Comparison of ENCODE assay signal across 29 cellular contexts in genomic region chr7:53119514-53119933, GRCh38.
DNase-seq lines count a peak whose midpoint lies in the region; ATAC-seq and TF ChIP-seq lines count a peak whose summit lies in the region.
"Had no signal": no experiment of that assay in that cellular context is flagged by ENCODE, and none has a peak within 500 bp of the region (broad histone marks: within the 10 kb centered on the region; RNA-seq: fewer than 3 reads in every experiment).

No MANE protein-coding gene starts in this region.

- no peaks in the 10 kb centered on the region for H3K27me3 Mint-ChIP-seq in activated T-helper 17 cell treated with anti-CD3 and anti-CD28 coated beads, Interleukin-2, amount 50 U/mL, for 72 hours
- H3K27me3 Mint-ChIP-seq: activated naive CD4-positive, alpha-beta T cell treated with anti-CD3 and anti-CD28 coated beads, Interleukin-2, amount 10 ng/mL, durations not matched to agents 7 days and 5 days had no signal

- no peak overlapping the region for H3K27ac Mint-ChIP-seq in activated T-helper 17 cell treated with anti-CD3 and anti-CD28 coated beads, Interleukin-2, amount 50 U/mL, for 72 hours
- H3K27ac Mint-ChIP-seq: activated naive CD4-positive, alpha-beta T cell treated with anti-CD3 and anti-CD28 coated beads, Interleukin-2, amount 10 ng/mL, durations not matched to agents 7 days and 5 days; CD8-positive, alpha-beta T cell; T-helper 1 cell treated with Interleukin-12 subunit alpha and Interleukin-12 subunit beta and Interleukin-4 antibody, amounts not matched to agents 30 μg/mL and 1 μg/mL, for 36 hours had no signal

- H3K4me1 Mint-ChIP-seq in activated T-helper 17 cell treated with anti-CD3 and anti-CD28 coated beads, Interleukin-2, amount 50 U/mL, for 72 hours = no peaks in the 10 kb centered on the region
- H3K4me1 Mint-ChIP-seq: activated naive CD4-positive, alpha-beta T cell treated with anti-CD3 and anti-CD28 coated beads, Interleukin-2, amount 10 ng/mL, durations not matched to agents 7 days and 5 days had no signal

- peak overlapping the region; percentile 11 for H2AFZ ChIP-seq in neuron (ENCODE audit: low read depth, low read length)
- H2AFZ ChIP-seq: GM23248 had no signal

- H3K36me3 ChIP-seq in cardiac muscle cell (no peaks in the 10 kb centered on the region), neuron (ENCODE audit: insufficient read depth, low read length) (no peaks in the 10 kb centered on the region)
- H3K36me3 ChIP-seq: Peyer's patch, prostate gland, SJCRH30 had no signal

- H3K4me1 ChIP-seq in cardiac muscle cell (ENCODE audit: low read depth) (peaks cover 24% of the 10 kb centered on the region), neuron (ENCODE audit: insufficient read depth, low read length) (peaks cover 3% of the 10 kb centered on the region)
- H3K4me1 ChIP-seq: Peyer's patch, prostate gland, SJCRH30, testis had no signal

- H3K27me3 ChIP-seq in cardiac muscle cell = no peaks in the 10 kb centered on the region
- H3K27me3 ChIP-seq in neuron (ENCODE audit: insufficient read depth, low read length) = no peaks in the 10 kb centered on the region
- H3K27me3 ChIP-seq: Peyer's patch, SJCRH30, testis had no signal

- ATAC-seq in Right ventricle myocardium inferior = no peak
- ATAC-seq in activated T-helper 17 cell treated with anti-CD3 and anti-CD28 coated beads, Interleukin-2, amount 50 U/mL, for 72 hours (replicated peaks) = no peak
- no peak for ATAC-seq in GM19463 (IDR thresholded peaks at IDR 0.05; ENCODE audit: unreplicated experiment)
- ATAC-seq: CD8-positive, alpha-beta T cell had no signal

- H3K4me3 ChIP-seq in cardiac muscle cell (no peak overlapping the region), neuron (ENCODE audit: low read length) (peak overlapping the region; percentile 6)
- H3K4me3 ChIP-seq: GM23248, Peyer's patch, prostate gland, SJCRH30, testis had no signal

- H3K27ac ChIP-seq in cardiac muscle cell = peak overlapping the region; percentile 96
- H3K27ac ChIP-seq: 22Rv1, GM23248, Peyer's patch, prostate gland, SJCRH30, testis had no signal

- H3K4me3 Mint-ChIP-seq in activated T-helper 17 cell treated with anti-CD3 and anti-CD28 coated beads, Interleukin-2, amount 50 U/mL, for 72 hours = no peak overlapping the region
- H3K4me3 Mint-ChIP-seq: activated naive CD4-positive, alpha-beta T cell treated with anti-CD3 and anti-CD28 coated beads, Interleukin-2, amount 10 ng/mL, durations not matched to agents 7 days and 5 days; CD8-positive, alpha-beta T cell; T-helper 1 cell treated with Interleukin-12 subunit alpha and Interleukin-12 subunit beta and Interleukin-4 antibody, amounts not matched to agents 30 μg/mL and 1 μg/mL, for 36 hours had no signal

- no peaks in the 10 kb centered on the region for H3K36me3 Mint-ChIP-seq in activated T-helper 17 cell treated with anti-CD3 and anti-CD28 coated beads, Interleukin-2, amount 50 U/mL, for 72 hours (ENCODE audit: low read depth)
- H3K36me3 Mint-ChIP-seq: activated naive CD4-positive, alpha-beta T cell treated with anti-CD3 and anti-CD28 coated beads, Interleukin-2, amount 10 ng/mL, durations not matched to agents 7 days and 5 days; CD8-positive, alpha-beta T cell had no signal

- peaks cover 26% of the 10 kb centered on the region for H3K9me3 Mint-ChIP-seq in activated T-helper 17 cell treated with anti-CD3 and anti-CD28 coated beads, Interleukin-2, amount 50 U/mL, for 72 hours

- TF ChIP-seq CTCF in cardiac muscle cell (IDR thresholded peaks at IDR 0.05; ENCODE audit: low read depth, low read length) = no peak

- intact Hi-C loops in Right ventricle myocardium inferior (cut with DNase I) = no loop called here

- H3K9me3 ChIP-seq in cardiac muscle cell (ENCODE audit: low read depth) = no peaks in the 10 kb centered on the region
- H3K9me3 ChIP-seq in neuron (ENCODE audit: low read length) = no peaks in the 10 kb centered on the region
- H3K9me3 ChIP-seq: Peyer's patch, prostate gland, SJCRH30, testis had no signal

- DNase-seq in cardiac muscle cell (ENCODE audit: low read depth in 1 of 2, low spot score in 1 of 2) (peak in 1 of 2 donors; percentile 29), Right ventricle myocardium inferior (ENCODE audit: missing footprints) (no peak), islet precursor cell (peak; percentile 68), NCI-H2196 treated with DMSO at 0.1 percent for 48 hours (lab: John Stamatoyannopoulos, UW; ENCODE audit: unreplicated experiment) (no peak), NCI-H1417 treated with DMSO at 0.1 percent for 48 hours (lab: John Stamatoyannopoulos, UW) (no peak)
- DNase-seq: activated CD4-positive, alpha-beta T cell treated with anti-CD3 and anti-CD28 coated beads for 4 hours; activated naive CD4-positive, alpha-beta T cell treated with anti-CD3 and anti-CD28 coated beads, Interleukin-2, amount 10 ng/mL, durations not matched to agents 7 days and 5 days; activated T-cell treated with anti-CD3 and anti-CD28 coated beads, Interleukin-2, amount 50 U/mL, for 48 hours; AML-193; CD8-positive, alpha-beta T cell; DMS79 treated with DMSO at 0.1 percent for 48 hours; erythroblast; foreskin melanocyte; GM23248; left cardiac atrium; NCI-H1436; NCI-H510A treated with DMSO at 0.1 percent for 48 hours; NK-92 treated with Interleukin-12 subunit alpha and Interleukin-12 subunit beta, amount 100 ng/mL, for 24 hours; Peyer's patch; SJCRH30; stimulated activated CD4-positive, alpha-beta T cell treated with anti-CD3 and anti-CD28 coated beads, Interleukin-2, amount 100 ng/mL, for 48 hours; stimulated activated naive CD4-positive, alpha-beta T cell; testis had no signal
